In the genomic region with DNA sequence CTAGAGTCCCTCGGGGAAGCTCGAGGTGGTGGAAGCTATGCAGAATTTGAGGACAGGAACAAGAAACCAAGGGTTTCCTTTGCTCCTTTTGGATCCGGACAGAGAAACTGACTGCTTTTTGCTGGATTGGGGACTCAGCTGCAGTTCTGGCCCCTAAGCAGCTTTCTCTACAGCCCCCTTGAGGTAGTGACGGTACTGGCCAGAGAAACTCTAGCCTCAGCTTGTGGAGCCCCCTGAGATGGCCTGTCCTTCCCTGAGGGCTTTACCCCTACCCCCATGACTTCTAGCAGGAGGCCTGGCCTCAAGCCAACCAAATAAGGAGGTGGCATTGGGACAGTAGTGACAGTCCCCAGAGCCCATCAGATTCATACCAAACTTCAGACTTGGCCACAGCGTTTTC, we compare ENCODE assay signal across 1 cellular context.
TF ChIP-seq lines count a peak whose summit lies in the region.

No MANE protein-coding gene starts in this region.

TF ChIP-seq in GM23338, 12 proteins besides CTCF, POLR2A, EP300 and RAD21 (continued from another document):
- TF ChIP-seq, protein P1, sequence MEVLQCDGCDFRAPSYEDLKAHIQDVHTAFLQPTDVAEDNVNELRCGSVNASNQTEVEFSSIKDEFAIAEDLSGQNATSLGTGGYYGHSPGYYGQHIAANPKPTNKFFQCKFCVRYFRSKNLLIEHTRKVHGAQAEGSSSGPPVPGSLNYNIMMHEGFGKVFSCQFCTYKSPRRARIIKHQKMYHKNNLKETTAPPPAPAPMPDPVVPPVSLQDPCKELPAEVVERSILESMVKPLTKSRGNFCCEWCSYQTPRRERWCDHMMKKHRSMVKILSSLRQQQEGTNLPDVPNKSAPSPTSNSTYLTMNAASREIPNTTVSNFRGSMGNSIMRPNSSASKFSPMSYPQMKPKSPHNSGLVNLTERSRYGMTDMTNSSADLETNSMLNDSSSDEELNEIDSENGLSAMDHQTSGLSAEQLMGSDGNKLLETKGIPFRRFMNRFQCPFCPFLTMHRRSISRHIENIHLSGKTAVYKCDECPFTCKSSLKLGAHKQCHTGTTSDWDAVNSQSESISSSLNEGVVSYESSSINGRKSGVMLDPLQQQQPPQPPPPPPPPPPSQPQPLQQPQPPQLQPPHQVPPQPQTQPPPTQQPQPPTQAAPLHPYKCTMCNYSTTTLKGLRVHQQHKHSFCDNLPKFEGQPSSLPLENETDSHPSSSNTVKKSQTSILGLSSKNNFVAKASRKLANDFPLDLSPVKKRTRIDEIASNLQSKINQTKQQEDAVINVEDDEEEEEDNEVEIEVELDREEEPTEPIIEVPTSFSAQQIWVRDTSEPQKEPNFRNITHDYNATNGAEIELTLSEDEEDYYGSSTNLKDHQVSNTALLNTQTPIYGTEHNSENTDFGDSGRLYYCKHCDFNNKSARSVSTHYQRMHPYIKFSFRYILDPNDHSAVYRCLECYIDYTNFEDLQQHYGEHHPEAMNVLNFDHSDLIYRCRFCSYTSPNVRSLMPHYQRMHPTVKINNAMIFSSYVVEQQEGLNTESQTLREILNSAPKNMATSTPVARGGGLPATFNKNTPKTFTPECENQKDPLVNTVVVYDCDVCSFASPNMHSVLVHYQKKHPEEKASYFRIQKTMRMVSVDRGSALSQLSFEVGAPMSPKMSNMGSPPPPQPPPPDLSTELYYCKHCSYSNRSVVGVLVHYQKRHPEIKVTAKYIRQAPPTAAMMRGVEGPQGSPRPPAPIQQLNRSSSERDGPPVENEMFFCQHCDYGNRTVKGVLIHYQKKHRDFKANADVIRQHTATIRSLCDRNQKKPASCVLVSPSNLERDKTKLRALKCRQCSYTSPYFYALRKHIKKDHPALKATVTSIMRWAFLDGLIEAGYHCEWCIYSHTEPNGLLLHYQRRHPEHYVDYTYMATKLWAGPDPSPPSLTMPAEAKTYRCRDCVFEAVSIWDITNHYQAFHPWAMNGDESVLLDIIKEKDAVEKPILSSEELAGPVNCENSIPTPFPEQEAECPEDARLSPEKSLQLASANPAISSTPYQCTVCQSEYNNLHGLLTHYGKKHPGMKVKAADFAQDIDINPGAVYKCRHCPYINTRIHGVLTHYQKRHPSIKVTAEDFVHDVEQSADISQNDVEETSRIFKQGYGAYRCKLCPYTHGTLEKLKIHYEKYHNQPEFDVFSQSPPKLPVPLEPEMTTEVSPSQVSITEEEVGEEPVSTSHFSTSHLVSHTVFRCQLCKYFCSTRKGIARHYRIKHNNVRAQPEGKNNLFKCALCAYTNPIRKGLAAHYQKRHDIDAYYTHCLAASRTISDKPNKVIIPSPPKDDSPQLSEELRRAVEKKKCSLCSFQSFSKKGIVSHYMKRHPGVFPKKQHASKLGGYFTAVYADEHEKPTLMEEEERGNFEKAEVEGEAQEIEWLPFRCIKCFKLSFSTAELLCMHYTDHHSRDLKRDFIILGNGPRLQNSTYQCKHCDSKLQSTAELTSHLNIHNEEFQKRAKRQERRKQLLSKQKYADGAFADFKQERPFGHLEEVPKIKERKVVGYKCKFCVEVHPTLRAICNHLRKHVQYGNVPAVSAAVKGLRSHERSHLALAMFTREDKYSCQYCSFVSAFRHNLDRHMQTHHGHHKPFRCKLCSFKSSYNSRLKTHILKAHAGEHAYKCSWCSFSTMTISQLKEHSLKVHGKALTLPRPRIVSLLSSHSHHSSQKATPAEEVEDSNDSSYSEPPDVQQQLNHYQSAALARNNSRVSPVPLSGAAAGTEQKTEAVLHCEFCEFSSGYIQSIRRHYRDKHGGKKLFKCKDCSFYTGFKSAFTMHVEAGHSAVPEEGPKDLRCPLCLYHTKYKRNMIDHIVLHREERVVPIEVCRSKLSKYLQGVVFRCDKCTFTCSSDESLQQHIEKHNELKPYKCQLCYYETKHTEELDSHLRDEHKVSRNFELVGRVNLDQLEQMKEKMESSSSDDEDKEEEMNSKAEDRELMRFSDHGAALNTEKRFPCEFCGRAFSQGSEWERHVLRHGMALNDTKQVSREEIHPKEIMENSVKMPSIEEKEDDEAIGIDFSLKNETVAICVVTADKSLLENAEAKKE (CRISPR knock-in tag; IDR thresholded peaks at IDR 0.05) = no peak
- TF ChIP-seq CREB1 (CRISPR knock-in tag; IDR thresholded peaks at IDR 0.05; ENCODE audit: low read depth) (no peak), JUNB (IDR thresholded peaks at IDR 0.05; ENCODE audit: unreplicated experiment) (no peak), NANOG (IDR thresholded peaks at IDR 0.05; ENCODE audit: borderline replicate concordance) (no peak)
- TF ChIP-seq, protein P2, sequence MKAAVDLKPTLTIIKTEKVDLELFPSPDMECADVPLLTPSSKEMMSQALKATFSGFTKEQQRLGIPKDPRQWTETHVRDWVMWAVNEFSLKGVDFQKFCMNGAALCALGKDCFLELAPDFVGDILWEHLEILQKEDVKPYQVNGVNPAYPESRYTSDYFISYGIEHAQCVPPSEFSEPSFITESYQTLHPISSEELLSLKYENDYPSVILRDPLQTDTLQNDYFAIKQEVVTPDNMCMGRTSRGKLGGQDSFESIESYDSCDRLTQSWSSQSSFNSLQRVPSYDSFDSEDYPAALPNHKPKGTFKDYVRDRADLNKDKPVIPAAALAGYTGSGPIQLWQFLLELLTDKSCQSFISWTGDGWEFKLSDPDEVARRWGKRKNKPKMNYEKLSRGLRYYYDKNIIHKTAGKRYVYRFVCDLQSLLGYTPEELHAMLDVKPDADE (IDR thresholded peaks at IDR 0.05) = no peak
- TF ChIP-seq, protein P3, sequence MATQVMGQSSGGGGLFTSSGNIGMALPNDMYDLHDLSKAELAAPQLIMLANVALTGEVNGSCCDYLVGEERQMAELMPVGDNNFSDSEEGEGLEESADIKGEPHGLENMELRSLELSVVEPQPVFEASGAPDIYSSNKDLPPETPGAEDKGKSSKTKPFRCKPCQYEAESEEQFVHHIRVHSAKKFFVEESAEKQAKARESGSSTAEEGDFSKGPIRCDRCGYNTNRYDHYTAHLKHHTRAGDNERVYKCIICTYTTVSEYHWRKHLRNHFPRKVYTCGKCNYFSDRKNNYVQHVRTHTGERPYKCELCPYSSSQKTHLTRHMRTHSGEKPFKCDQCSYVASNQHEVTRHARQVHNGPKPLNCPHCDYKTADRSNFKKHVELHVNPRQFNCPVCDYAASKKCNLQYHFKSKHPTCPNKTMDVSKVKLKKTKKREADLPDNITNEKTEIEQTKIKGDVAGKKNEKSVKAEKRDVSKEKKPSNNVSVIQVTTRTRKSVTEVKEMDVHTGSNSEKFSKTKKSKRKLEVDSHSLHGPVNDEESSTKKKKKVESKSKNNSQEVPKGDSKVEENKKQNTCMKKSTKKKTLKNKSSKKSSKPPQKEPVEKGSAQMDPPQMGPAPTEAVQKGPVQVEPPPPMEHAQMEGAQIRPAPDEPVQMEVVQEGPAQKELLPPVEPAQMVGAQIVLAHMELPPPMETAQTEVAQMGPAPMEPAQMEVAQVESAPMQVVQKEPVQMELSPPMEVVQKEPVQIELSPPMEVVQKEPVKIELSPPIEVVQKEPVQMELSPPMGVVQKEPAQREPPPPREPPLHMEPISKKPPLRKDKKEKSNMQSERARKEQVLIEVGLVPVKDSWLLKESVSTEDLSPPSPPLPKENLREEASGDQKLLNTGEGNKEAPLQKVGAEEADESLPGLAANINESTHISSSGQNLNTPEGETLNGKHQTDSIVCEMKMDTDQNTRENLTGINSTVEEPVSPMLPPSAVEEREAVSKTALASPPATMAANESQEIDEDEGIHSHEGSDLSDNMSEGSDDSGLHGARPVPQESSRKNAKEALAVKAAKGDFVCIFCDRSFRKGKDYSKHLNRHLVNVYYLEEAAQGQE (IDR thresholded peaks at IDR 0.05; ENCODE audit: unreplicated experiment) = no peak
